1 cellular context compared by ENCODE assay signal in genomic region chr5:115913623-115914400, GRCh38. TPM values are rescaled to one million over a fixed set of nuclear protein-coding genes. Genes with fewer than 3 reads are reported as not detected.
"Had no signal": no experiment of that assay in that cellular context is flagged by ENCODE, and none has a peak within 500 bp of the region (broad histone marks: within the 10 kb centered on the region; RNA-seq: fewer than 3 reads in every experiment).

No MANE protein-coding gene starts in this region.

RNA-seq across cellular contexts. Expression of gene LVRN, which starts 48.5 kb away (rescaled TPM):
- polyA plus RNA-seq: cardiac muscle cell had no signal
